ENCODE assay signal across 1 cellular context in the genomic region with DNA sequence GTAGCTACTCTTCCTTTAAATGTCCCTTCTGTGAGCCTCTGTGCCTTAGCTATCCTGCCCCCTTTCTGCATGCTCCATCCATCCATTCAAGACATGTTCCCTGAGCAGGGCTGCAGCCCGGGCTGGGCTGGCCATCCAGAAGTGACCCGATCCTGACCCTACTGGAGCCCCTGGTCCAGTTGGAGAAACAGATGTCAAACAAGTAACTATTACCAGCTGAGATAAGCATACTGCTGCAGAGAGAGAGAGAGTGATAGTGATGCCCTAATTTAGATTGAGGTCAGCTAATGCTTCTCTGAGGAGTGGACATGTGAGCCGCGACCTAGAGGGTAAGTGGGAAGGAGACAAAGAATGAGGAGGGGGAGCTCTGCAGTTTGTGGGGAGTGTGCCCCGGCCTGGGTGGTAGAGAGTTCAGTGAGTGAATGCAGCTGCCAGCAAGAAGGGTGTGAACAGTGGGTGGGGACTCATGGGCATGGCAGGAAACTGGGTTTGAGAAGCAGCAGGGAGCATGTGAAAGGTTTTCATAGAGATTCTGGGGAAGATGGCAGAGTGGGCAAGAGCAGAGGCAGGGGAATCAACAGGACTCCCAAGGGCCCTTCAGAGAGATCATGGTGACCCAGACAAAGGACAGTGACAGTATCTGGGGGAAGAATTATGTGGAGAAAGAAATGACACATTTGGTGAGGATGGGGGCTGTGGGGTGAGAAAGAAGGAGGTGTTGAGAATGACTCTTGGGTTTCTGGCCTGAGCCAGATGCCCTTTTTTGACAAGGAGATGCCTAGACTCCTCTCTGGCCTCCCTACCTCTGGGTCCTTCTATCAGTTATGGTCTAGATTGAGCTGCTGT.
TF ChIP-seq lines count a peak whose summit lies in the region.

No MANE protein-coding gene starts in this region.

TF ChIP-seq in K562, 482 proteins besides CTCF, POLR2A, EP300 and RAD21:
- TF ChIP-seq, protein P1, sequence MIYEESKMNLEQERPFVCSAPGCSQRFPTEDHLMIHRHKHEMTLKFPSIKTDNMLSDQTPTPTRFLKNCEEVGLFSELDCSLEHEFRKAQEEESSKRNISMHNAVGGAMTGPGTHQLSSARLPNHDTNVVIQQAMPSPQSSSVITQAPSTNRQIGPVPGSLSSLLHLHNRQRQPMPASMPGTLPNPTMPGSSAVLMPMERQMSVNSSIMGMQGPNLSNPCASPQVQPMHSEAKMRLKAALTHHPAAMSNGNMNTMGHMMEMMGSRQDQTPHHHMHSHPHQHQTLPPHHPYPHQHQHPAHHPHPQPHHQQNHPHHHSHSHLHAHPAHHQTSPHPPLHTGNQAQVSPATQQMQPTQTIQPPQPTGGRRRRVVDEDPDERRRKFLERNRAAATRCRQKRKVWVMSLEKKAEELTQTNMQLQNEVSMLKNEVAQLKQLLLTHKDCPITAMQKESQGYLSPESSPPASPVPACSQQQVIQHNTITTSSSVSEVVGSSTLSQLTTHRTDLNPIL (CRISPR knock-in tag; IDR thresholded peaks at IDR 0.05) = no peak
- peak; percentile 54; the same call in 1 of the 2 replicates for TF ChIP-seq CBFA2T3 (IDR thresholded peaks at IDR 0.05)
- TF ChIP-seq ZBTB8A (IDR thresholded peaks at IDR 0.05; ENCODE audit: partially characterized antibody) = no peak
